1 cellular context compared by ENCODE assay signal in the genomic region with DNA sequence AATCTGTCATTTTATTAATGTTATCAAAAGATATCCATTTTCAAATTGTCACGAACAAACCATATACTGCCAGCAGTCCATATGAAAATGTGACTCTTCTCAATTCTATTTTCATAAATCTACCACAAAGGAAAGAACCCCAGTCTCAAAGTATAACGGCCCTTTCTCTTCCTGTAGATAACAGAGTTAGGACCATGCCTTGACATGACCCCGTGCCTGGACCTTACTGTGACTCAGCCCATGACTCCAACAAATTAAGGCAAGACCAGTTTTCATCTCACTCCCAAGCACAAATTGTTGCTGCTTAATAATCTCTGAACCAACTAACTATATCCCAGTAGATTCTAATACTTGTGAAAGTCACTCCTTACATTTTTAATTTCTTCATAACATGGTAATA.
TF ChIP-seq lines count a peak whose summit lies in the region.

No MANE protein-coding gene starts in this region.

TF ChIP-seq in K562, 482 proteins besides CTCF, POLR2A, EP300 and RAD21 (continued from another document and continues in another):
- TF ChIP-seq, protein P1, sequence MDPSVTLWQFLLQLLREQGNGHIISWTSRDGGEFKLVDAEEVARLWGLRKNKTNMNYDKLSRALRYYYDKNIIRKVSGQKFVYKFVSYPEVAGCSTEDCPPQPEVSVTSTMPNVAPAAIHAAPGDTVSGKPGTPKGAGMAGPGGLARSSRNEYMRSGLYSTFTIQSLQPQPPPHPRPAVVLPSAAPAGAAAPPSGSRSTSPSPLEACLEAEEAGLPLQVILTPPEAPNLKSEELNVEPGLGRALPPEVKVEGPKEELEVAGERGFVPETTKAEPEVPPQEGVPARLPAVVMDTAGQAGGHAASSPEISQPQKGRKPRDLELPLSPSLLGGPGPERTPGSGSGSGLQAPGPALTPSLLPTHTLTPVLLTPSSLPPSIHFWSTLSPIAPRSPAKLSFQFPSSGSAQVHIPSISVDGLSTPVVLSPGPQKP (CRISPR knock-in tag; IDR thresholded peaks at IDR 0.05) = no peak
- TF ChIP-seq ZBTB7A (IDR thresholded peaks at IDR 0.05; ENCODE audit: borderline replicate concordance, control insufficient read depth, low read depth, low read length) (no peak), TAF1 (IDR thresholded peaks at IDR 0.05; ENCODE audit: control insufficient read depth, extremely low read depth, insufficient read depth, low read length, severe bottlenecking) (no peak), MXI1 (IDR thresholded peaks at IDR 0.05; ENCODE audit: low read depth, low read length) (no peak), ARID1B (IDR thresholded peaks at IDR 0.05) (peak; percentile 74), ZNF3 (CRISPR knock-in tag; IDR thresholded peaks at IDR 0.05) (no peak), ZNF561 (CRISPR knock-in tag; conservative IDR thresholded peaks at IDR 0.05) (no peak), ZNF778 (CRISPR knock-in tag; IDR thresholded peaks at IDR 0.05) (no peak), ZNF253 (CRISPR knock-in tag; conservative IDR thresholded peaks at IDR 0.05) (no peak), ZFP36 (IDR thresholded peaks at IDR 0.05; ENCODE audit: low read depth, low read length, partially characterized antibody) (no peak), FOXJ2 (tag; IDR thresholded peaks at IDR 0.05) (no peak), STAT5A (IDR thresholded peaks at IDR 0.05; ENCODE audit: borderline replicate concordance, low read length) (no peak), ILK (tag; IDR thresholded peaks at IDR 0.05; ENCODE audit: borderline replicate concordance, low read depth) (no peak), DMBX1 (CRISPR knock-in tag; IDR thresholded peaks at IDR 0.05; ENCODE audit: borderline replicate concordance) (0 out of 2 replicates have a peak, but pooled peaks have one; percentile 66), SMAD1 (IDR thresholded peaks at IDR 0.05; ENCODE audit: low read depth, low read length, partially characterized antibody) (no peak), HMG20A (CRISPR knock-in tag; conservative IDR thresholded peaks at IDR 0.05) (no peak), ZBTB17 (CRISPR knock-in tag; IDR thresholded peaks at IDR 0.05) (no peak), GATAD2B (IDR thresholded peaks at IDR 0.05; ENCODE audit: borderline replicate concordance) (0 out of 2 replicates have a peak, but pooled peaks have one; percentile 37), RNF2 (IDR thresholded peaks at IDR 0.05) (peak; percentile 54), SMARCA5 (IDR thresholded peaks at IDR 0.05) (no peak), RUNX1 (IDR thresholded peaks at IDR 0.05; ENCODE audit: low read depth) (no peak), ZNF311 (CRISPR knock-in tag; IDR thresholded peaks at IDR 0.05) (no peak), ETV6 (IDR thresholded peaks at IDR 0.05; ENCODE audit: borderline replicate concordance in 1 of 2, low read depth in 2 of 2, low read length in 1 of 2) (no peak), ETV6 (CRISPR knock-in tag; IDR thresholded peaks at IDR 0.05; ENCODE audit: borderline replicate concordance) (no peak), RBM22 (IDR thresholded peaks at IDR 0.05; ENCODE audit: low read depth, low read length, poor library complexity, severe bottlenecking) (no peak), HLTF (IDR thresholded peaks at IDR 0.05) (no peak), COPS2 (conservative IDR thresholded peaks at IDR 0.05) (no peak), ZNF57 (CRISPR knock-in tag; IDR thresholded peaks at IDR 0.05) (no peak), FOXM1 (IDR thresholded peaks at IDR 0.05; ENCODE audit: low read depth) (no peak), FOXM1 (CRISPR knock-in tag; IDR thresholded peaks at IDR 0.05; ENCODE audit: low read depth) (no peak), ZNF174 (CRISPR knock-in tag; IDR thresholded peaks at IDR 0.05) (no peak), BRF1 (IDR thresholded peaks at IDR 0.05; ENCODE audit: borderline replicate concordance, extremely low read depth, insufficient read length) (no peak), PYGO2 (tag; IDR thresholded peaks at IDR 0.05) (no peak), ZSCAN32 (CRISPR knock-in tag; IDR thresholded peaks at IDR 0.05) (no peak), TBP (optimal IDR thresholded peaks at IDR 0.05; ENCODE audit: low read depth, low read length) (peak; percentile 31), LARP7 (IDR thresholded peaks at IDR 0.05) (no peak), ZNF212 (CRISPR knock-in tag; IDR thresholded peaks at IDR 0.05) (no peak), NFRKB (IDR thresholded peaks at IDR 0.05; ENCODE audit: low read depth) (no peak), PTRF (tag; IDR thresholded peaks at IDR 0.05) (no peak), MYBL2 (IDR thresholded peaks at IDR 0.05; ENCODE audit: low read depth) (no peak), MYBL2 (CRISPR knock-in tag; IDR thresholded peaks at IDR 0.05; ENCODE audit: borderline replicate concordance) (no peak), ZBED1 (IDR thresholded peaks at IDR 0.05) (no peak), KDM5B (IDR thresholded peaks at IDR 0.05; ENCODE audit: insufficient replicate concordance, low read depth, low read length) (no peak), YBX1 (IDR thresholded peaks at IDR 0.05) (no peak), MEF2D (tag; conservative IDR thresholded peaks at IDR 0.05; ENCODE audit: low read depth) (no peak), KAT7 (CRISPR knock-in tag; IDR thresholded peaks at IDR 0.05; ENCODE audit: borderline replicate concordance) (no peak), CBX3 (IDR thresholded peaks at IDR 0.05; ENCODE audit: borderline replicate concordance in 1 of 2, low read length in 2 of 2) (peak in 1 of 2 experiments; percentile 87; a peak in 1 of 3 replicates), PURB (CRISPR knock-in tag; IDR thresholded peaks at IDR 0.05; ENCODE audit: low read depth) (no peak), TAF15 (IDR thresholded peaks at IDR 0.05; ENCODE audit: low read depth, low read length) (no peak), HIVEP1 (CRISPR knock-in tag; IDR thresholded peaks at IDR 0.05) (no peak), RBM34 (IDR thresholded peaks at IDR 0.05; ENCODE audit: borderline replicate concordance, insufficient read depth, low read length) (no peak), NR2C1 (IDR thresholded peaks at IDR 0.05) (peak; percentile 41; the same call in 1 of the 2 replicates), NR2C1 (tag; IDR thresholded peaks at IDR 0.05) (peak; percentile 65; the same call in 1 of the 2 replicates), DACH1 (IDR thresholded peaks at IDR 0.05; ENCODE audit: partially characterized antibody) (peak; percentile 65), MCM7 (IDR thresholded peaks at IDR 0.05) (no peak), ZFX (CRISPR knock-in tag; IDR thresholded peaks at IDR 0.05) (no peak), ZFP1 (CRISPR knock-in tag; IDR thresholded peaks at IDR 0.05) (no peak)
- TF ChIP-seq, protein P2, sequence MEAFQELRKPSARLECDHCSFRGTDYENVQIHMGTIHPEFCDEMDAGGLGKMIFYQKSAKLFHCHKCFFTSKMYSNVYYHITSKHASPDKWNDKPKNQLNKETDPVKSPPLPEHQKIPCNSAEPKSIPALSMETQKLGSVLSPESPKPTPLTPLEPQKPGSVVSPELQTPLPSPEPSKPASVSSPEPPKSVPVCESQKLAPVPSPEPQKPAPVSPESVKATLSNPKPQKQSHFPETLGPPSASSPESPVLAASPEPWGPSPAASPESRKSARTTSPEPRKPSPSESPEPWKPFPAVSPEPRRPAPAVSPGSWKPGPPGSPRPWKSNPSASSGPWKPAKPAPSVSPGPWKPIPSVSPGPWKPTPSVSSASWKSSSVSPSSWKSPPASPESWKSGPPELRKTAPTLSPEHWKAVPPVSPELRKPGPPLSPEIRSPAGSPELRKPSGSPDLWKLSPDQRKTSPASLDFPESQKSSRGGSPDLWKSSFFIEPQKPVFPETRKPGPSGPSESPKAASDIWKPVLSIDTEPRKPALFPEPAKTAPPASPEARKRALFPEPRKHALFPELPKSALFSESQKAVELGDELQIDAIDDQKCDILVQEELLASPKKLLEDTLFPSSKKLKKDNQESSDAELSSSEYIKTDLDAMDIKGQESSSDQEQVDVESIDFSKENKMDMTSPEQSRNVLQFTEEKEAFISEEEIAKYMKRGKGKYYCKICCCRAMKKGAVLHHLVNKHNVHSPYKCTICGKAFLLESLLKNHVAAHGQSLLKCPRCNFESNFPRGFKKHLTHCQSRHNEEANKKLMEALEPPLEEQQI (IDR thresholded peaks at IDR 0.05) = peak; percentile 81
- TF ChIP-seq, protein P3, sequence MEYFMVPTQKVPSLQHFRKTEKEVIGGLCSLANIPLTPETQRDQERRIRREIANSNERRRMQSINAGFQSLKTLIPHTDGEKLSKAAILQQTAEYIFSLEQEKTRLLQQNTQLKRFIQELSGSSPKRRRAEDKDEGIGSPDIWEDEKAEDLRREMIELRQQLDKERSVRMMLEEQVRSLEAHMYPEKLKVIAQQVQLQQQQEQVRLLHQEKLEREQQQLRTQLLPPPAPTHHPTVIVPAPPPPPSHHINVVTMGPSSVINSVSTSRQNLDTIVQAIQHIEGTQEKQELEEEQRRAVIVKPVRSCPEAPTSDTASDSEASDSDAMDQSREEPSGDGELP (CRISPR knock-in tag; IDR thresholded peaks at IDR 0.05; ENCODE audit: borderline replicate concordance) = no peak
- TF ChIP-seq, protein P4, sequence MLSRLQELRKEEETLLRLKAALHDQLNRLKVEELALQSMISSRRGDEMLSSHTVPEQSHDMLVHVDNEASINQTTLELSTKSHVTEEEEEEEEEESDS (CRISPR knock-in tag; IDR thresholded peaks at IDR 0.05) = no peak
- TF ChIP-seq, protein P5, sequence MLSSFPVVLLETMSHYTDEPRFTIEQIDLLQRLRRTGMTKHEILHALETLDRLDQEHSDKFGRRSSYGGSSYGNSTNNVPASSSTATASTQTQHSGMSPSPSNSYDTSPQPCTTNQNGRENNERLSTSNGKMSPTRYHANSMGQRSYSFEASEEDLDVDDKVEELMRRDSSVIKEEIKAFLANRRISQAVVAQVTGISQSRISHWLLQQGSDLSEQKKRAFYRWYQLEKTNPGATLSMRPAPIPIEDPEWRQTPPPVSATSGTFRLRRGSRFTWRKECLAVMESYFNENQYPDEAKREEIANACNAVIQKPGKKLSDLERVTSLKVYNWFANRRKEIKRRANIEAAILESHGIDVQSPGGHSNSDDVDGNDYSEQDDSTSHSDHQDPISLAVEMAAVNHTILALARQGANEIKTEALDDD (IDR thresholded peaks at IDR 0.05) = peak; percentile 70; the same call in 1 of the 2 replicates
- TF ChIP-seq, protein P6, sequence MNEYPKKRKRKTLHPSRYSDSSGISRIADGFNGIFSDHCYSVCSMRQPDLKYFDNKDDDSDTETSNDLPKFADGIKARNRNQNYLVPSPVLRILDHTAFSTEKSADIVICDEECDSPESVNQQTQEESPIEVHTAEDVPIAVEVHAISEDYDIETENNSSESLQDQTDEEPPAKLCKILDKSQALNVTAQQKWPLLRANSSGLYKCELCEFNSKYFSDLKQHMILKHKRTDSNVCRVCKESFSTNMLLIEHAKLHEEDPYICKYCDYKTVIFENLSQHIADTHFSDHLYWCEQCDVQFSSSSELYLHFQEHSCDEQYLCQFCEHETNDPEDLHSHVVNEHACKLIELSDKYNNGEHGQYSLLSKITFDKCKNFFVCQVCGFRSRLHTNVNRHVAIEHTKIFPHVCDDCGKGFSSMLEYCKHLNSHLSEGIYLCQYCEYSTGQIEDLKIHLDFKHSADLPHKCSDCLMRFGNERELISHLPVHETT (CRISPR knock-in tag; conservative IDR thresholded peaks at IDR 0.05 in 1 of 2, IDR thresholded peaks at IDR 0.05 in 1 of 2) = 0 out of 4 replicates have a peak, but pooled peaks of 1 of the 2 experiments have one; percentile 70
- TF ChIP-seq, protein P7, sequence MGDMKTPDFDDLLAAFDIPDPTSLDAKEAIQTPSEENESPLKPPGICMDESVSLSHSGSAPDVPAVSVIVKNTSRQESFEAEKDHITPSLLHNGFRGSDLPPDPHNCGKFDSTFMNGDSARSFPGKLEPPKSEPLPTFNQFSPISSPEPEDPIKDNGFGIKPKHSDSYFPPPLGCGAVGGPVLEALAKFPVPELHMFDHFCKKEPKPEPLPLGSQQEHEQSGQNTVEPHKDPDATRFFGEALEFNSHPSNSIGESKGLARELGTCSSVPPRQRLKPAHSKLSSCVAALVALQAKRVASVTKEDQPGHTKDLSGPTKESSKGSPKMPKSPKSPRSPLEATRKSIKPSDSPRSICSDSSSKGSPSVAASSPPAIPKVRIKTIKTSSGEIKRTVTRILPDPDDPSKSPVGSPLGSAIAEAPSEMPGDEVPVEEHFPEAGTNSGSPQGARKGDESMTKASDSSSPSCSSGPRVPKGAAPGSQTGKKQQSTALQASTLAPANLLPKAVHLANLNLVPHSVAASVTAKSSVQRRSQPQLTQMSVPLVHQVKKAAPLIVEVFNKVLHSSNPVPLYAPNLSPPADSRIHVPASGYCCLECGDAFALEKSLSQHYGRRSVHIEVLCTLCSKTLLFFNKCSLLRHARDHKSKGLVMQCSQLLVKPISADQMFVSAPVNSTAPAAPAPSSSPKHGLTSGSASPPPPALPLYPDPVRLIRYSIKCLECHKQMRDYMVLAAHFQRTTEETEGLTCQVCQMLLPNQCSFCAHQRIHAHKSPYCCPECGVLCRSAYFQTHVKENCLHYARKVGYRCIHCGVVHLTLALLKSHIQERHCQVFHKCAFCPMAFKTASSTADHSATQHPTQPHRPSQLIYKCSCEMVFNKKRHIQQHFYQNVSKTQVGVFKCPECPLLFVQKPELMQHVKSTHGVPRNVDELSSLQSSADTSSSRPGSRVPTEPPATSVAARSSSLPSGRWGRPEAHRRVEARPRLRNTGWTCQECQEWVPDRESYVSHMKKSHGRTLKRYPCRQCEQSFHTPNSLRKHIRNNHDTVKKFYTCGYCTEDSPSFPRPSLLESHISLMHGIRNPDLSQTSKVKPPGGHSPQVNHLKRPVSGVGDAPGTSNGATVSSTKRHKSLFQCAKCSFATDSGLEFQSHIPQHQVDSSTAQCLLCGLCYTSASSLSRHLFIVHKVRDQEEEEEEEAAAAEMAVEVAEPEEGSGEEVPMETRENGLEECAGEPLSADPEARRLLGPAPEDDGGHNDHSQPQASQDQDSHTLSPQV (IDR thresholded peaks at IDR 0.05) = peak; percentile 91
- TF ChIP-seq, protein P8, sequence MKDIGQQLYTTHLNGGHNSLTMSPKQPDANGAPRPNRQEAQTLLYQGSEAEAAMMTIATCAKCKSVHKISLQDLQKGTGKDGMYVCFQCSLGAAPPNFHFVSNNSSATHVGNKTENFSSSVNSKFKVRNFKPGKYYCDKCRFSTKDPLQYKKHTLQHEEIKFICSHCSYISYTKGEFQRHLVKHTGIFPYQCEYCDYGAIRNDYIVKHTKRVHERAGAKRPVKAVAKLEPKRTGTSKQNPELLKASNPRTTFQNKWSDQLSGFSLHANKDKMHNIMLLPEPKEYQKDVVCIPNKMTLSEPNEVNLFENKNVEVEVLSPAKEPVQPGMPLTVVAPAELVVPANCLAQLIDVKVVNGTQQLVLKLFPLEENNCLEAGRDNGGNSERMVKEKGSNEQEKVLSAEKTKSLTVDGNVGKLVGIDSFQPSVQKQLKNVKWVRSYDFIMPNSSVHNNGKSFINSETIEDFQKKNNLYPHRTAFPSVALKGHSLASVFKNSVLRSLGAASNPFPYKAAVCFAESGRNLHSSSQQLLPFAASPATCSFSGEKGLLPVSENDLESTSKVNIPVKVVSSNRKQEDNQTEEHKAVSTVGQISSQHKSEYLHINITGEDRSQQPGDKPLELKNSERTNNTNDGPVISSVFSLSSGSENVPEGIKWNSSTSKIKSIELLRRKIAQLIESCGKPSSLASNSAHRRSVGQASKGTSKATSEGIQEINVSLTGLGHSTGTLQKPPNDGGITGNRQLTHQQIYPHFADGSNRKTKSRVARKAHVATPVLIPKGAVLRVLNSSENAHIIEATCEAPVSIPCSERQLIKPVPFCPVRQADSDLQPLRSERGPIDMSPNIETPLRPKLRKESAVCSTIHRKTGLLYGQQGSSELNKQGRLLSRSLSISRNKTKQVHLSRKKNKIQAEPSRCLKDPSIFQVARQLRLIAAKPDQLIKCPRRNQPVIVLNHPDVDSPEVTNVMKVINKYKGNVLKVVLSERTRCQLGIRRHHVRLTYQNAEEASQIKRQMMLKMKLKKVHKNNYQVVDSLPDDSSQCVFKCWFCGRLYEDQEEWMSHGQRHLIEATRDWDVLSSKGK (CRISPR knock-in tag; IDR thresholded peaks at IDR 0.05) = no peak
